Comparison of ENCODE assay signal across 26 cellular contexts in the genomic region with DNA sequence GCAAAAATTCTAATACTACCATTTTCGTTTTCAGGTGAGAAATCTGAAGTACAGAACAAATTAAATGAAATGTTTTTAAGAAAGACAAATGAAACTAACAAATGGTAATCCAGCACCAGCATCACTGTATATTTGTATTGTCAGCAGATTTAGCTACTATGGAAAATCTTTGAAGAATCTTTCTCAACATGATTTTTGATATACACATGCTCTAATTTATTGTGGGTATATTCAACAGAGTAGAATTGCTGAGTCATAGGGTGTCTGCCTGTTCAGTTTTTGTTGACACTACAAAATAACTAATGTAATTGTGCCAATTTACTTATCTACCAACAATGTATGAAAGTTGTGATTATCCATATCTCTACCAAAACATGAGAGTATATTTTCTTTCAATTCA.
DNase-seq lines count a peak whose midpoint lies in the region; ATAC-seq and TF ChIP-seq lines count a peak whose summit lies in the region.
"Had no signal": no experiment of that assay in that cellular context is flagged by ENCODE, and none has a peak within 500 bp of the region (broad histone marks: within the 10 kb centered on the region; RNA-seq: fewer than 3 reads in every experiment).

No MANE protein-coding gene starts in this region.

- TF ChIP-seq CTCF in MM.1S (IDR thresholded peaks at IDR 0.05; ENCODE audit: low read length), result no peak

- no peaks in the 10 kb centered on the region for H3F3A ChIP-seq in MM.1S (ENCODE audit: insufficient read depth, low read length)

- no peak overlapping the region for H2AFZ ChIP-seq in MM.1S (ENCODE audit: low read length)

- DNase-seq in DMS53 treated with DMSO at 0.1 percent for 48 hours (lab: John Stamatoyannopoulos, UW; ENCODE audit: unreplicated experiment) (peak; percentile 7), MM.1S (peak; percentile 28), RKO (ENCODE audit: low spot score) (peak; percentile 3), renal cortical epithelial cell (ENCODE audit: low read depth) (peak; percentile 2), NCI-H2171 treated with DMSO at 0.1 percent for 48 hours (lab: John Stamatoyannopoulos, UW) (no peak)
- DNase-seq: BE2C; CD8-positive, alpha-beta memory T cell; DMS 273 treated with DMSO at 0.1 percent for 48 hours; DND-41; H7; KG1; NCI-H1092; NCI-H1417 treated with DMSO at 0.1 percent for 48 hours; NCI-H1694 treated with DMSO at 0.1 percent for 48 hours; NCI-H2081; NCI-H2171; NCI-H345; NCI-H524 treated with DMSO at 0.1 percent for 48 hours; NCI-H82; NK-92 treated with Interleukin-12 subunit alpha and Interleukin-12 subunit beta, amount 100 ng/mL, for 24 hours; Peyer's patch; SIG-M5; T-helper 17 cell had no signal

- no peaks in the 10 kb centered on the region for H3K36me3 ChIP-seq in MM.1S (replicated peaks; ENCODE audit: insufficient read depth, low read length)
- H3K36me3 ChIP-seq: BE2C, Peyer's patch had no signal

- H3K4me1 ChIP-seq in MM.1S (ENCODE audit: low read length), result no peaks in the 10 kb centered on the region
- H3K4me1 ChIP-seq: Peyer's patch had no signal

- H3K4me2 ChIP-seq in MM.1S (ENCODE audit: low read depth, low read length), result peak overlapping the region; percentile 2; the same call in 1 of the 2 replicates

- no peaks in the 10 kb centered on the region for H4K20me1 ChIP-seq in MM.1S (ENCODE audit: insufficient read depth, low read length)

- H3K9me3 ChIP-seq in MM.1S (replicated peaks; ENCODE audit: insufficient read depth, low read length), result no peaks in the 10 kb centered on the region
- H3K9me3 ChIP-seq: BE2C, Peyer's patch had no signal

- no peak overlapping the region for H3K4me3 ChIP-seq in MM.1S (ENCODE audit: low read length)
- H3K4me3 ChIP-seq: Peyer's patch, SK-N-MC had no signal

- no peak overlapping the region for H3K27ac ChIP-seq in MM.1S (ENCODE audit: low read length)
- H3K27ac ChIP-seq: Peyer's patch, SK-N-MC had no signal

- H3K79me2 ChIP-seq in MM.1S (ENCODE audit: low read length), result no peaks in the 10 kb centered on the region

- no peaks in the 10 kb centered on the region for H3K27me3 ChIP-seq in MM.1S (replicated peaks; ENCODE audit: insufficient read depth, low read length)
- H3K27me3 ChIP-seq: BE2C, Peyer's patch had no signal

- no peak for ATAC-seq in GM19452 (IDR thresholded peaks at IDR 0.05; ENCODE audit: unreplicated experiment)
- ATAC-seq in activated CD4-positive, CD25-positive, alpha-beta regulatory T cell treated with anti-CD3 and anti-CD28 coated beads, Interleukin-2, amount 50 U/mL, for 24 hours, result no peak
- ATAC-seq: T-helper 17 cell had no signal

- no peak overlapping the region for H3K9ac ChIP-seq in MM.1S (ENCODE audit: low read length)

- H3K9me2 ChIP-seq in MM.1S (replicated peaks; ENCODE audit: insufficient read depth, low read length), result no peaks in the 10 kb centered on the region
